ENCODE assay signal across 28 cellular contexts in the genomic region with DNA sequence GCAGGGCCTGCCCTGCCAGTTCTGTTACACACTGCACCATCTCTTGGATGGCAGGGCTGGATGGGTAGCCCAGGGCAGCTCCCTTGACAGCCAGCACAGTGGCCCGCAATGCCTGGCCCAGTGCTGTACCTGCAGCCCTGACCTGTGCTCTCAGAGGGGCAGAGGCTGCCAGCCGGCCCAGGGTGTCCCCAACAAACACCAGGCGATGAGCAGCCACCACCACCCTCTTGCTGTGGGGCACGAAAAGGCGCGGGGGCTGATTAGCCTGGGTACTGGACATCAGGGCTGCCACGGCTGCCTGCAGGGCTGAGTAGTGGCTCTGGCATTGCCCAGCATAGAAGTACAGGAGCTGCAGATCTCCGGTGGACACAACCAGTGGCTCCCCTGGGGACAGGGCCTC. TPM values are rescaled to one million over a fixed set of nuclear protein-coding genes. Genes with fewer than 3 reads are reported as not detected.
A peak's percentile ranks its signal among the peaks of the same experiment; 100 is the strongest.
DNase-seq lines count a peak whose midpoint lies in the region; TF ChIP-seq lines count a peak whose summit lies in the region.
"Had no signal": no experiment of that assay in that cellular context is flagged by ENCODE, and none has a peak within 500 bp of the region (broad histone marks: within the 10 kb centered on the region; RNA-seq: fewer than 3 reads in every experiment).

No MANE protein-coding gene starts in this region.

- BruUV-seq in PC-9 (replicated peaks; lab: Mats Ljungman, UMichigan), result no TSS peak

- H3K23ac ChIP-seq in trophoblast cell (ENCODE audit: low read length), result no peak overlapping the region

- H3K27ac ChIP-seq in PC-9, result no peak overlapping the region
- no peak overlapping the region for H3K27ac ChIP-seq in trophoblast cell (ENCODE audit: low read depth, low read length)
- H3K27ac ChIP-seq: 22Rv1, BLaER1, HL-60, SJCRH30 had no signal

- H4K8ac ChIP-seq in trophoblast cell (ENCODE audit: low read depth, low read length), result no peak overlapping the region

- H3K4ac ChIP-seq in trophoblast cell (ENCODE audit: low read depth, low read length), result no peak overlapping the region

- WGBS in trophoblast cell (ENCODE audit: extremely low coverage, insufficient coverage, insufficient read length), result no CpG with 5 or more reads among the region's 8 CpGs

- H4K12ac ChIP-seq in trophoblast cell (ENCODE audit: low read depth, low read length), result no peak overlapping the region

- no peak overlapping the region for H3K9ac ChIP-seq in trophoblast cell (ENCODE audit: low read length)
- H3K9ac ChIP-seq: BLaER1 had no signal

- H2BK120ac ChIP-seq in trophoblast cell (ENCODE audit: insufficient read depth, low read length, poor library complexity), result no peak overlapping the region

- H3K9me2 ChIP-seq in PC-9 (ENCODE audit: insufficient read depth), result no peaks in the 10 kb centered on the region

- no peaks in the 10 kb centered on the region for H3K36me3 ChIP-seq in PC-9 (ENCODE audit: low read depth)
- peaks cover 35 to 43% of the 10 kb centered on the region in 2 experiments for H3K36me3 ChIP-seq in trophoblast cell (ENCODE audit: control insufficient read depth in 1 of 2, insufficient read depth in 2 of 2, low read length in 2 of 2)
- H3K36me3 ChIP-seq: BLaER1 had no signal

- H3K9me3 ChIP-seq in PC-9 (ENCODE audit: insufficient read depth, low read depth), result no peaks in the 10 kb centered on the region
- H3K9me3 ChIP-seq in trophoblast cell (ENCODE audit: insufficient read depth, low read depth, low read length), result no peaks in the 10 kb centered on the region
- H3K9me3 ChIP-seq: Caco-2, SJCRH30 had no signal

- no peak overlapping the region for H4K91ac ChIP-seq in trophoblast cell (ENCODE audit: low read depth, low read length)

- no peak overlapping the region for H3K14ac ChIP-seq in trophoblast cell (ENCODE audit: low read length)

- H3K18ac ChIP-seq in trophoblast cell (ENCODE audit: low read length), result no peak overlapping the region

- H4K20me1 ChIP-seq in PC-9 (ENCODE audit: insufficient read depth), result no peaks in the 10 kb centered on the region
- H4K20me1 ChIP-seq: BLaER1 had no signal

- no peak for TF ChIP-seq CTCF in PC-9 (conservative IDR thresholded peaks at IDR 0.05)

- intact Hi-C loops in posterior vena cava (cut with DNase I) (no loop called here), PC-9 (cut with micrococcal nuclease; ENCODE audit: unreplicated experiment) (no loop called here)

- H3K79me1 ChIP-seq in trophoblast cell (ENCODE audit: low read length), result peaks cover 4% of the 10 kb centered on the region

- peak; percentile 47 for DNase-seq in activated CD8-positive, alpha-beta memory T cell treated with anti-CD3 and anti-CD28 coated beads, Interleukin-2, amount 50 U/mL, for 48 hours
- DNase-seq in activated CD8-positive, alpha-beta memory T cell treated with anti-CD3 and anti-CD28 coated beads for 24 hours, result no peak
- DNase-seq in ecto neural progenitor cell (ENCODE audit: low spot score) (peak; percentile 33), mesenteric fat pad (ENCODE audit: low spot score) (peak; percentile 78), posterior vena cava (ENCODE audit: low spot score) (peak; percentile 68), PC-9 (no peak), trophoblast cell (no peak)
- no peak for DNase-seq in stimulated activated CD4-positive, alpha-beta T cell treated with anti-CD3 and anti-CD28 coated beads, Interleukin-1b, Interleukin-23, amount 100 ng/mL, for 48 hours
- DNase-seq: ACHN; Caco-2; CD4-positive, alpha-beta memory T cell; DMS 273 treated with DMSO at 0.1 percent for 48 hours; DMS79 treated with DMSO at 0.1 percent for 48 hours; HFFc6; KBM-7; NCI-H1092; NCI-H1436 treated with DMSO at 0.1 percent for 48 hours; NCI-H1930; NCI-H226; NCI-H510A treated with DMSO at 0.1 percent for 48 hours; NCI-H774; NK-92 treated with Interleukin-12 subunit alpha and Interleukin-12 subunit beta, amount 100 ng/mL, for 24 hours; SJCRH30 had no signal

- no peaks in the 10 kb centered on the region for H3F3A ChIP-seq in PC-9 (ENCODE audit: insufficient read depth, low read depth)

- CTCF ChIA-PET in PC-9 (lab: Charles Lee), result no interaction called here

- H2AFZ ChIP-seq in PC-9 (no peak overlapping the region), trophoblast cell (ENCODE audit: insufficient read depth, low read length, poor library complexity) (no peak overlapping the region)

- H3K4me2 ChIP-seq in PC-9, result no peak overlapping the region
- H3K4me2 ChIP-seq in trophoblast cell (ENCODE audit: low read length), result no peak overlapping the region
- H3K4me2 ChIP-seq: BLaER1 had no signal

- H3K27me3 ChIP-seq in PC-9 (ENCODE audit: insufficient read depth, low read depth), result peaks cover 72% of the 10 kb centered on the region
- no peaks in the 10 kb centered on the region for H3K27me3 ChIP-seq in trophoblast cell (ENCODE audit: insufficient read depth, low read length)
- H3K27me3 ChIP-seq: BLaER1, SJCRH30 had no signal

- H3K4me3 ChIP-seq in PC-9, result no peak overlapping the region
- no peak overlapping the region for H3K4me3 ChIP-seq in trophoblast cell (ENCODE audit: low read depth, low read length)
- H3K4me3 ChIP-seq: BLaER1, SJCRH30 had no signal

- POLR2A ChIA-PET in PC-9 (lab: Charles Lee; ENCODE audit: unreplicated experiment), result interaction anchor here (0.8 kb wide), 1 partner anchor 13 kb away, joined by 7 read pairs; no protein-coding TSS in a partner anchor

- no peak overlapping the region for H2BK5ac ChIP-seq in trophoblast cell (ENCODE audit: low read depth, low read length, poor library complexity)

- H2AK5ac ChIP-seq in trophoblast cell (ENCODE audit: low read length), result no peak overlapping the region

- H3K4me1 ChIP-seq in PC-9 (replicated peaks; ENCODE audit: insufficient read depth) (no peaks in the 10 kb centered on the region), trophoblast cell (ENCODE audit: control insufficient read depth in 1 of 2, insufficient read depth in 2 of 2, low read length in 2 of 2) (peaks cover 2 to 10% of the 10 kb centered on the region in 2 experiments)

- no peaks in the 10 kb centered on the region for H3K79me2 ChIP-seq in PC-9 (ENCODE audit: low read depth)
- no peaks in the 10 kb centered on the region for H3K79me2 ChIP-seq in trophoblast cell (ENCODE audit: control insufficient read depth, insufficient read depth, low read length, poor library complexity)

- H2BK12ac ChIP-seq in trophoblast cell (ENCODE audit: low read length), result no peak overlapping the region

RNA-seq across cellular contexts. Expression of a gene that starts 4.6 kb away (rescaled TPM):
- total RNA-seq in mesenteric fat pad, result 7.0 TPM
- 10 to 100 TPM; 17.7 to 30.6 TPM for total RNA-seq in posterior vena cava
- not detected in 2 replicates for total RNA-seq in PC-9 (2021)
- 32.8 and 34.6 TPM in 2 replicates for polyA plus RNA-seq in trophoblast cell (2013)
- total RNA-seq: HT-29 had no signal

RNA-seq across cellular contexts. Expression of a gene that starts 7.7 kb away (rescaled TPM):
- total RNA-seq in mesenteric fat pad (15.5 TPM), posterior vena cava (10 to 100 TPM; 19.4 to 20.2 TPM), PC-9 (2021) (not detected in 2 replicates)
- polyA plus RNA-seq in trophoblast cell (2013), result 26.2 and 27.6 TPM in 2 replicates
- total RNA-seq: CD4-positive, alpha-beta memory T cell; HT-29 had no signal
- polyA plus RNA-seq: CD4-positive, alpha-beta memory T cell had no signal

RNA-seq across cellular contexts. Expression of a gene that starts 15.3 kb away (rescaled TPM):
- total RNA-seq in mesenteric fat pad, result not detected
- total RNA-seq in posterior vena cava, result not detected
- not detected in 2 replicates for total RNA-seq in PC-9 (2021)
- polyA plus RNA-seq in trophoblast cell (2013), result not detected in 2 replicates
- total RNA-seq: Caco-2; CD4-positive, alpha-beta memory T cell; H9; HFFc6; HT-29; SJCRH30 had no signal
- polyA plus RNA-seq: CD4-positive, alpha-beta memory T cell had no signal

RNA-seq across cellular contexts. Expression of a gene that starts 19.6 kb away (rescaled TPM):
- not detected for total RNA-seq in mesenteric fat pad
- total RNA-seq in posterior vena cava, result under 1 TPM; 0.57 to 0.74 TPM
- total RNA-seq in PC-9 (2021), result not detected in 2 replicates
- not detected in 2 replicates for polyA plus RNA-seq in trophoblast cell (2013)
- total RNA-seq: Caco-2; CD4-positive, alpha-beta memory T cell; H9; HFFc6; HT-29 had no signal
- polyA plus RNA-seq: CD4-positive, alpha-beta memory T cell had no signal

RNA-seq across cellular contexts. Expression of a gene that starts 36.0 kb away (rescaled TPM):
- total RNA-seq in mesenteric fat pad (129 TPM), posterior vena cava (10 to 100 TPM; 67.9 to 79.0 TPM), PC-9 (2021) (107 and 142 TPM in 2 replicates)
- 159 and 161 TPM in 2 replicates for polyA plus RNA-seq in trophoblast cell (2013)

Comparison
In these comparisons a context has a peak if more than half of its experiments do, and no peak if none do; other contexts are left out.
1. DNase-seq: peak in activated CD8-positive, alpha-beta memory T cell treated with anti-CD3 and anti-CD28 coated beads, Interleukin-2, amount 50 U/mL, for 48 hours (single experiment), ecto neural progenitor cell (single experiment), mesenteric fat pad (single experiment) and posterior vena cava (single experiment); none in activated CD8-positive, alpha-beta memory T cell treated with anti-CD3 and anti-CD28 coated beads for 24 hours (single experiment), stimulated activated CD4-positive, alpha-beta T cell treated with anti-CD3 and anti-CD28 coated beads, Interleukin-1b, Interleukin-23, amount 100 ng/mL, for 48 hours (single experiment), PC-9 (0 of 2) and trophoblast cell (0 of 2).
2. RNA of a gene that starts 7.7 kb away (total RNA-seq): 19.4 to 20.2 TPM in posterior vena cava and 15.5 TPM in mesenteric fat pad (single experiment); not detected in PC-9; every median in the first group is over 10 times any median in the second.